Comparison of ENCODE assay signal across 29 cellular contexts in the genomic region with DNA sequence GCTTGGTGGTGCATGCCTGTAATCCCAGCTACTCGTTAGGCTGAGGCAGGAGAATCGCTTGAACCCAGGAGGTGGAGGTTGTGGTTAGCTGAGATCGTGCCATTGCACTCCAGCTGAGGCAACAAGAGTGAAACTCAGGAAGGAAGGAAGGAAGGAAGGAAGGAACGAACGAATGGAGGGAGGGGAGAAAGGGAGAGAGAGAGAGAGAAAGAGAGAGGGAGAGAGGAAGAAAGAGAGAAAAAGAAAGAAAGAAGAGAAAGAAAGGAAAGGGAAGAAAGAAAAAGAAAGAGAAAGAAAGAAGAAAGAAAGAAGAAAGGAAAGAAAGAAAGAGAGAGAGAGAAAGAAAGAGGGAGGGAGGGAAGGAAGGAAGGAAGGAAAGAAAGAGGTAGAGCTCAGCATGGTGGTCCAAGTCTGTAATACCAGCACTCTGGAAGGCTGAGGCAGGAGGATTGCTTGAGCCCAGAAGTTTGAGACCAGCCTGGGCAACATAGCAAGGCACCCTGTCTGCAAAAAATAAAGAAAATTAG.
"Had no signal": no experiment of that assay in that cellular context is flagged by ENCODE, and none has a peak within 500 bp of the region (broad histone marks: within the 10 kb centered on the region; RNA-seq: fewer than 3 reads in every experiment).

No MANE protein-coding gene starts in this region.

- H3K4me3 Mint-ChIP-seq: activated CD4-positive, alpha-beta memory T cell treated with anti-CD3 and anti-CD28 coated beads, Interleukin-2, amount 10 ng/mL, durations not matched to agents 7 days and 5 days; activated CD4-positive, alpha-beta T cell treated with anti-CD3 and anti-CD28 coated beads, Interleukin-2, amount 10 ng/mL, durations not matched to agents 7 days and 5 days; activated naive CD4-positive, alpha-beta T cell treated with anti-CD3 and anti-CD28 coated beads for 36 hours; activated naive CD4-positive, alpha-beta T cell treated with anti-CD3 and anti-CD28 coated beads, Interleukin-2, amount 50 U/mL, for 24 hours; activated naive CD8-positive, alpha-beta T cell treated with anti-CD3 and anti-CD28 coated beads, Interleukin-2, amount 10 ng/mL, durations not matched to agents 7 days and 5 days; activated T-cell treated with anti-CD3 and anti-CD28 coated beads, Interleukin-2, amount 50 U/mL, for 24 hours; activated T-helper 1 cell treated with anti-CD3 and anti-CD28 coated beads, Interleukin-12 subunit alpha, Interleukin-12 subunit beta, Interleukin-2, Interleukin-4 antibody, amounts not matched to agents 30 ng/mL and 10 ng/mL and 1 ng/mL, durations not matched to agents 14 hours and 24 hours and 36 hours; brain; endodermal cell had no signal

- H3K4me1 Mint-ChIP-seq: activated CD4-positive, alpha-beta memory T cell treated with anti-CD3 and anti-CD28 coated beads, Interleukin-2, amount 10 ng/mL, durations not matched to agents 7 days and 5 days; activated CD4-positive, alpha-beta T cell treated with anti-CD3 and anti-CD28 coated beads, Interleukin-2, amount 10 ng/mL, durations not matched to agents 7 days and 5 days; activated naive CD4-positive, alpha-beta T cell treated with anti-CD3 and anti-CD28 coated beads, Interleukin-2, amount 50 U/mL, for 24 hours; activated naive CD8-positive, alpha-beta T cell treated with anti-CD3 and anti-CD28 coated beads, Interleukin-2, amount 10 ng/mL, durations not matched to agents 7 days and 5 days; brain had no signal

- H3K4me3 ChIP-seq: ascending aorta, breast epithelium, cardiac muscle cell, colonic mucosa, dorsolateral prefrontal cortex had no signal

- H3K9me3 ChIP-seq: ascending aorta, breast epithelium, colonic mucosa had no signal

- FAIRE-seq: frontal cortex had no signal

- H3K27ac Mint-ChIP-seq: activated CD4-positive, alpha-beta memory T cell treated with anti-CD3 and anti-CD28 coated beads, Interleukin-2, amount 10 ng/mL, durations not matched to agents 7 days and 5 days; activated CD4-positive, alpha-beta T cell treated with anti-CD3 and anti-CD28 coated beads, Interleukin-2, amount 10 ng/mL, durations not matched to agents 7 days and 5 days; activated naive CD4-positive, alpha-beta T cell treated with anti-CD3 and anti-CD28 coated beads for 36 hours; activated naive CD4-positive, alpha-beta T cell treated with anti-CD3 and anti-CD28 coated beads, Interleukin-2, amount 50 U/mL, for 24 hours; activated naive CD8-positive, alpha-beta T cell treated with anti-CD3 and anti-CD28 coated beads, Interleukin-2, amount 10 ng/mL, durations not matched to agents 7 days and 5 days; activated T-cell treated with anti-CD3 and anti-CD28 coated beads, Interleukin-2, amount 50 U/mL, for 24 hours; activated T-helper 1 cell treated with anti-CD3 and anti-CD28 coated beads, Interleukin-12 subunit alpha, Interleukin-12 subunit beta, Interleukin-2, Interleukin-4 antibody, amounts not matched to agents 30 ng/mL and 10 ng/mL and 1 ng/mL, durations not matched to agents 14 hours and 24 hours and 36 hours; activated T-helper 2 cell treated with anti-CD3 and anti-CD28 coated beads, Interferon-gamma antibody, Interleukin-2, Interleukin-4, amounts not matched to agents 10 μg/mL and 5 μg/mL and 100 μg/mL, durations not matched to agents 14 hours and 24 hours and 36 hours; brain; endodermal cell had no signal

- H3K4me1 ChIP-seq: ascending aorta, breast epithelium, colonic mucosa had no signal

- H3K27ac ChIP-seq: ascending aorta, breast epithelium, cardiac muscle cell, colonic mucosa, dorsolateral prefrontal cortex had no signal

- H3K36me3 ChIP-seq: ascending aorta, breast epithelium, cardiac muscle cell, colonic mucosa had no signal

- H3K27me3 Mint-ChIP-seq: activated CD4-positive, alpha-beta memory T cell treated with anti-CD3 and anti-CD28 coated beads, Interleukin-2, amount 10 ng/mL, durations not matched to agents 7 days and 5 days; activated CD4-positive, alpha-beta T cell treated with anti-CD3 and anti-CD28 coated beads, Interleukin-2, amount 10 ng/mL, durations not matched to agents 7 days and 5 days; activated T-cell treated with anti-CD3 and anti-CD28 coated beads, Interleukin-2, amount 50 U/mL, for 24 hours; brain had no signal

- DNase-seq: activated CD4-positive, alpha-beta memory T cell treated with anti-CD3 and anti-CD28 coated beads, Interleukin-2, amount 10 ng/mL, durations not matched to agents 7 days and 5 days; activated CD4-positive, alpha-beta T cell treated with anti-CD3 and anti-CD28 coated beads for 1 hour; activated CD4-positive, alpha-beta T cell treated with anti-CD3 and anti-CD28 coated beads for 4 hours; activated CD4-positive, alpha-beta T cell treated with anti-CD3 and anti-CD28 coated beads, Interleukin-2, amount 10 ng/mL, durations not matched to agents 7 days and 5 days; activated CD4-positive, alpha-beta T cell treated with anti-CD3 and anti-CD28 coated beads, Interleukin-2, amount 50 U/mL, for 4 hours; activated CD8-positive, alpha-beta memory T cell treated with anti-CD3 and anti-CD28 coated beads, Interleukin-2, amount 50 U/mL, for 48 hours; activated effector memory CD4-positive, alpha-beta T cell treated with anti-CD3 and anti-CD28 coated beads, Interleukin-2, amount 50 U/mL, for 16 hours; activated naive CD4-positive, alpha-beta T cell treated with anti-CD3 and anti-CD28 coated beads for 36 hours; activated naive CD8-positive, alpha-beta T cell treated with anti-CD3 and anti-CD28 coated beads, Interleukin-2, amount 10 ng/mL, durations not matched to agents 7 days and 5 days; activated T-cell treated with anti-CD3 and anti-CD28 coated beads for 4 hours; activated T-cell treated with anti-CD3 and anti-CD28 coated beads, Interleukin-2, amount 50 U/mL, for 24 hours; central memory CD4-positive, alpha-beta T cell; cerebellar nuclear complex; colonic mucosa; dorsolateral prefrontal cortex; effector memory CD4-positive, alpha-beta T cell; endodermal cell; foreskin fibroblast; head of caudate nucleus; T-helper 2 cell had no signal

- H3K27me3 ChIP-seq: ascending aorta, breast epithelium, cardiac muscle cell, colonic mucosa, dorsolateral prefrontal cortex had no signal

- H3K9me3 Mint-ChIP-seq: activated CD4-positive, alpha-beta memory T cell treated with anti-CD3 and anti-CD28 coated beads, Interleukin-2, amount 10 ng/mL, durations not matched to agents 7 days and 5 days; activated CD4-positive, alpha-beta T cell treated with anti-CD3 and anti-CD28 coated beads, Interleukin-2, amount 10 ng/mL, durations not matched to agents 7 days and 5 days; activated naive CD4-positive, alpha-beta T cell treated with anti-CD3 and anti-CD28 coated beads for 36 hours; activated naive CD4-positive, alpha-beta T cell treated with anti-CD3 and anti-CD28 coated beads, Interleukin-2, amount 50 U/mL, for 24 hours; activated naive CD8-positive, alpha-beta T cell treated with anti-CD3 and anti-CD28 coated beads, Interleukin-2, amount 10 ng/mL, durations not matched to agents 7 days and 5 days; activated T-cell treated with anti-CD3 and anti-CD28 coated beads, Interleukin-2, amount 50 U/mL, for 24 hours; activated T-helper 1 cell treated with anti-CD3 and anti-CD28 coated beads, Interleukin-12 subunit alpha, Interleukin-12 subunit beta, Interleukin-2, Interleukin-4 antibody, amounts not matched to agents 30 ng/mL and 10 ng/mL and 1 ng/mL, durations not matched to agents 14 hours and 24 hours and 36 hours; activated T-helper 2 cell treated with anti-CD3 and anti-CD28 coated beads, Interferon-gamma antibody, Interleukin-2, Interleukin-4, amounts not matched to agents 10 μg/mL and 5 μg/mL and 100 μg/mL, durations not matched to agents 14 hours and 24 hours and 36 hours; endodermal cell had no signal

- ATAC-seq: esophagus mucosa had no signal

- H3K36me3 Mint-ChIP-seq: activated naive CD4-positive, alpha-beta T cell treated with anti-CD3 and anti-CD28 coated beads, Interleukin-2, amount 50 U/mL, for 24 hours; activated naive CD8-positive, alpha-beta T cell treated with anti-CD3 and anti-CD28 coated beads, Interleukin-2, amount 10 ng/mL, durations not matched to agents 7 days and 5 days; brain had no signal
